Comparison of ENCODE assay signal across 22 cellular contexts in the genomic region with DNA sequence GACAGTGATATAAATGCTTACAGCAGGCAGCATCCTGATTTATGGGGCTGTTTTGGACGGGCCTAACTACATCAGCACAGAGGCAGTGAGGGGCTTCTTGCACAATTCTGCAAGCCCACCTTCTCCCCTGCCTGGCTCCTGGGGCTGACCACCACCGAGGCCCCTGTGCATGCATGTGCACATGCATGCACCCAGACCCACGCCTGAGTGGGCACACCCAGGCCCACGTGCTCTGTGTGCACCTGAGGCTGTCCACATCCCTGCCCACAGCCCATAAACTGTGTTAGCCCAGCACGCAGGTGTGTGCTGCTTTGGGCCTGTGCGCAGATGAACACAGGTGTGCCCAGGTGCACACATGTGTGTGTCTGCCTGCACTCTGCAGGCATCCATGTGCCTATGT. TPM values are rescaled to one million over a fixed set of nuclear protein-coding genes. Genes with fewer than 3 reads are reported as not detected.
DNase-seq lines count a peak whose midpoint lies in the region; ATAC-seq, FAIRE-seq and TF ChIP-seq lines count a peak whose summit lies in the region.
"Had no signal": no experiment of that assay in that cellular context is flagged by ENCODE, and none has a peak within 500 bp of the region (broad histone marks: within the 10 kb centered on the region; RNA-seq: fewer than 3 reads in every experiment).

No MANE protein-coding gene starts in this region.

- no peak for FAIRE-seq in H1 (lab: Jason Lieb, UNC)
- FAIRE-seq: D721Med, G401.6, GM12878 had no signal

- H2BK120ac ChIP-seq in H1 (replicated peaks; ENCODE audit: low read depth, low read length) = no peak overlapping the region

- H3K4me1 ChIP-seq in cardiac muscle cell (ENCODE audit: low read depth) (peaks cover 44% of the 10 kb centered on the region), H1 (replicated peaks in 1 of 4; ENCODE audit: control insufficient read depth in 3 of 4, insufficient read depth in 4 of 4, low read length in 3 of 4) (peaks cover 12 to 34% (median 23%) of the 10 kb centered on the region in 4 experiments), spleen (peaks cover 7 to 99% (median 63%) of the 10 kb centered on the region in 6 donors)

- H4K5ac ChIP-seq in H1 (ENCODE audit: insufficient read length, low read depth, low read length) = no peak overlapping the region

- H3K14ac ChIP-seq in H1 (ENCODE audit: insufficient read length) = no peak overlapping the region

- H3K4ac ChIP-seq in H1 (replicated peaks; ENCODE audit: insufficient read length, low read depth, low read length) = no peak overlapping the region

- H2BK12ac ChIP-seq in H1 (ENCODE audit: low read depth, low read length) = no peak overlapping the region

- no peaks in the 10 kb centered on the region for H3K36me3 ChIP-seq in cardiac muscle cell
- peaks cover 14% of the 10 kb centered on the region; the same call in 1 of the 2 replicates for H3K36me3 ChIP-seq in KOPT-K1 (ENCODE audit: insufficient read depth, low read length)
- H3K36me3 ChIP-seq in H1 (ENCODE audit: control insufficient read depth in 2 of 4, insufficient read depth in 4 of 4, low read length in 3 of 4) = no peaks in the 10 kb centered on the region; a peak in 1 of 8 replicates
- H3K36me3 ChIP-seq in spleen = peaks cover 0 to 16% (median 0%) of the 10 kb centered on the region in 6 donors

- no peaks in the 10 kb centered on the region for H3K9me3 ChIP-seq in cardiac muscle cell (ENCODE audit: low read depth)
- no peaks in the 10 kb centered on the region for H3K9me3 ChIP-seq in KOPT-K1 (ENCODE audit: insufficient read depth, low read length, poor library complexity, severe bottlenecking)
- H3K9me3 ChIP-seq in H1 (ENCODE audit: insufficient read depth in 2 of 2, low read depth in 1 of 2, low read length in 1 of 2) = no peaks in the 10 kb centered on the region
- H3K9me3 ChIP-seq in spleen = no peaks in the 10 kb centered on the region

- no peak overlapping the region for H3K56ac ChIP-seq in H1 (replicated peaks; ENCODE audit: insufficient read length, low read depth, low read length)

- intact Hi-C loops in left cardiac atrium (cut with DNase I) (no loop called here), spleen (cut with DNase I; ENCODE audit: low total_unique reads) (no loop called here)

- no peak overlapping the region for H2BK20ac ChIP-seq in H1 (ENCODE audit: low read length)

- no peak overlapping the region for H4K8ac ChIP-seq in H1 (ENCODE audit: extremely low read depth, insufficient read depth, low read length)

- POLR2A ChIA-PET in H1 (lab: Charles Lee; ENCODE audit: partially characterized antibody) = no interaction called here

- 0 out of 2 replicates have a peak overlapping the region, but pooled peaks have one; percentile 9 for H3K18ac ChIP-seq in H1 (ENCODE audit: extremely low read depth, low read length)

- H2BK5ac ChIP-seq in H1 (ENCODE audit: low read depth, low read length) = peak overlapping the region; percentile 12; the same call in 1 of the 2 replicates

- TF ChIP-seq CTCF in cardiac muscle cell (IDR thresholded peaks at IDR 0.05; ENCODE audit: low read depth, low read length) (no peak), H1 (IDR thresholded peaks at IDR 0.05; ENCODE audit: control extremely low read depth in 1 of 3, insufficient read depth in 1 of 3, low read depth in 1 of 3, low read length in 3 of 3) (no peak), spleen (IDR thresholded peaks at IDR 0.05 in 8 of 11, conservative IDR thresholded peaks at IDR 0.05 in 3 of 11) (no peak)

- no peak overlapping the region for H3K4me2 ChIP-seq in H1 (ENCODE audit: insufficient read depth in 1 of 2, low read depth in 2 of 2, low read length in 2 of 2)
- H3K4me2 ChIP-seq: PC-9 had no signal

- no peaks in the 10 kb centered on the region; the same call in 1 of the 2 replicates for H3K23me2 ChIP-seq in H1 (ENCODE audit: low read depth, low read length)

- H2AFZ ChIP-seq in H1 (ENCODE audit: low read length) = no peak overlapping the region
- H2AFZ ChIP-seq: PC-9 had no signal

- peaks cover 53% of the 10 kb centered on the region for H3K79me1 ChIP-seq in H1 (ENCODE audit: low read depth, low read length)

- no peak overlapping the region for H3K23ac ChIP-seq in H1 (ENCODE audit: insufficient read length)

- no peak overlapping the region; a peak in 1 of 7 replicates for H3K9ac ChIP-seq in H1 (replicated peaks in 1 of 4; ENCODE audit: extremely low read depth in 1 of 4, low read depth in 3 of 4, low read length in 3 of 4)

- no peak for TF ChIP-seq EP300 in H1 (IDR thresholded peaks at IDR 0.05; ENCODE audit: borderline replicate concordance in 1 of 2, low read depth in 2 of 2, low read length in 2 of 2)

- peaks cover 25 to 30% of the 10 kb centered on the region in 2 experiments for H4K20me1 ChIP-seq in H1 (replicated peaks in 1 of 2; ENCODE audit: control insufficient read depth in 1 of 2, insufficient read depth in 2 of 2, low read length in 2 of 2)

- H2AK5ac ChIP-seq in H1 (ENCODE audit: low read depth, low read length) = 0 out of 2 replicates have a peak overlapping the region, but pooled peaks have one; percentile 83

- H3K4me3 ChIP-seq in cardiac muscle cell (no peak overlapping the region), H1 (ENCODE audit: extremely low read depth in 1 of 4, insufficient read depth in 2 of 4, low read depth in 3 of 4, low read length in 4 of 4) (no peak overlapping the region), spleen (no peak overlapping the region)
- H3K4me3 ChIP-seq: GM12878, PC-9 had no signal

- peaks cover 6 to 99% of the 10 kb centered on the region in 2 experiments; a peak in 3 of 4 replicates for H3K79me2 ChIP-seq in H1 (ENCODE audit: control insufficient read depth in 1 of 2, insufficient read depth in 2 of 2, low read length in 2 of 2)

- DNase-seq in cardiac muscle cell (ENCODE audit: low read depth in 1 of 2, low spot score in 1 of 2) = no peak
- no peak for DNase-seq in left cardiac atrium
- no peak for DNase-seq in H1 (ENCODE audit: low read depth in 1 of 2, low spot score in 2 of 2)
- peak; percentile 73 for DNase-seq in spleen
- DNase-seq in DMS153 treated with DMSO at 0.1 percent for 48 hours (lab: John Stamatoyannopoulos, UW; ENCODE audit: unreplicated experiment) = no peak
- DNase-seq: 8988T; ACHN; CD4-positive, alpha-beta T cell; GOT3; HCEC 1CT; NCI-H2029; NCI-H526; NCI-H82; NK-92 treated with Interleukin-12 subunit alpha and Interleukin-12 subunit beta, amount 100 ng/mL, for 24 hours; PC-9; SHP77 treated with DMSO at 0.1 percent for 48 hours had no signal

- H3K27me3 ChIP-seq in cardiac muscle cell = no peaks in the 10 kb centered on the region
- no peaks in the 10 kb centered on the region for H3K27me3 ChIP-seq in H1 (replicated peaks in 1 of 4; ENCODE audit: control insufficient read depth in 3 of 4, extremely low read depth in 1 of 4, insufficient read depth in 3 of 4, low read length in 3 of 4)
- peaks cover 0 to under 1% (median 0%) of the 10 kb centered on the region in 7 donors for H3K27me3 ChIP-seq in spleen (replicated peaks in 1 of 7)

- no peak for TF ChIP-seq RAD21 in H1 (IDR thresholded peaks at IDR 0.05 in 1 of 2, conservative IDR thresholded peaks at IDR 0.05 in 1 of 2; ENCODE audit: low read depth in 2 of 2, low read length in 2 of 2)

- CTCF ChIA-PET in H1 (lab: Charles Lee; ENCODE audit: partially characterized antibody) = interaction anchor here (1.1 to 3.3 kb wide), 4 partner anchors 10 to 86 kb away, joined by 4 to 16 read pairs (median 6); no protein-coding TSS in a partner anchor

- 88% methylated on average over 6 of the region's 6 CpGs; no CpG with 5 or more reads in 1 of the 2 experiments for WGBS in H1 (ENCODE audit: extremely low coverage in 1 of 2, insufficient coverage in 1 of 2, insufficient read length in 1 of 2, insufficient replicate concordance in 2 of 2, low coverage in 1 of 2, low lambda C conversion rate in 2 of 2, missing lambda C conversion rate in 1 of 2), 2 experiments
- 36 to 55% (median 47%) methylated on average over 2 to 6 of the region's 6 CpGs for WGBS in spleen, 5 donors

- no peak for ATAC-seq in left cardiac atrium
- no peak for ATAC-seq in HG03521 (IDR thresholded peaks at IDR 0.05; ENCODE audit: unreplicated experiment)
- ATAC-seq in HG02981 (IDR thresholded peaks at IDR 0.05; ENCODE audit: unreplicated experiment) = no peak
- ATAC-seq: GM12878 had no signal

- no peak overlapping the region for H4K91ac ChIP-seq in H1 (replicated peaks; ENCODE audit: insufficient read length, low read length)

- H3K27ac ChIP-seq in cardiac muscle cell (peak overlapping the region; percentile 6), KOPT-K1 (ENCODE audit: low read depth, low read length, poor library complexity, severe bottlenecking) (peak overlapping the region; percentile 36), H1 (ENCODE audit: low read depth, low read length) (no peak overlapping the region), spleen (no peak overlapping the region)
- H3K27ac ChIP-seq: PC-9 had no signal

- no peak for TF ChIP-seq POLR2A in H1 (IDR thresholded peaks at IDR 0.05; ENCODE audit: control extremely low read depth in 1 of 2, low read depth in 2 of 2, low read length in 2 of 2)
- no peak for TF ChIP-seq POLR2A in spleen (IDR thresholded peaks at IDR 0.05)

- H2BK15ac ChIP-seq in H1 (ENCODE audit: low read length) = no peak overlapping the region

TF ChIP-seq in H1, 55 proteins besides CTCF, POLR2A, EP300 and RAD21 (continues in another document):
- TF ChIP-seq ZNF274 (IDR thresholded peaks at IDR 0.05; ENCODE audit: borderline replicate concordance, extremely low read depth, low read length) (no peak), SIN3A (conservative IDR thresholded peaks at IDR 0.05 in 1 of 2, IDR thresholded peaks at IDR 0.05 in 1 of 2; ENCODE audit: low read depth in 1 of 2, low read length in 2 of 2) (no peak), SIX5 (IDR thresholded peaks at IDR 0.05; ENCODE audit: low read depth, low read length) (no peak)
- TF ChIP-seq, protein P1, sequence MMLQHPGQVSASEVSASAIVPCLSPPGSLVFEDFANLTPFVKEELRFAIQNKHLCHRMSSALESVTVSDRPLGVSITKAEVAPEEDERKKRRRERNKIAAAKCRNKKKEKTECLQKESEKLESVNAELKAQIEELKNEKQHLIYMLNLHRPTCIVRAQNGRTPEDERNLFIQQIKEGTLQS (IDR thresholded peaks at IDR 0.05; ENCODE audit: insufficient read depth, low read depth, low read length) = no peak

RNA-seq across cellular contexts. Expression of gene ZMIZ1, which starts 40.0 kb away (rescaled TPM):
- total RNA-seq in cardiac muscle cell (57.1 and 78.8 TPM in 2 replicates), left cardiac atrium (10 to 100 TPM; 51.4 to 58.0 TPM), spleen (100 to 1,000 TPM; 117 to 210 (median 129) TPM)
- polyA plus RNA-seq in cardiac muscle cell (48.2 and 57.7 TPM in 2 replicates), H1 (2011; rRNA removed) (8.1 and 17.1 TPM in 2 replicates), spleen (10 to 100 TPM; 10.7 to 29.7 (median 11.8) TPM)
- total RNA-seq in H1 (2021; fragmentation: NEBNext Ultra II Directional; extraction: Animal tissue kit (Norgen Biotek cat#: 25700)) = 28.0 and 29.7 TPM in 2 replicates
- polyA plus RNA-seq in H1 (2011; cell fraction: cytosol; rRNA removed) = 7.4 TPM
- polyA plus RNA-seq in H1 (2011; cell fraction: nucleus; rRNA removed) = 33.0 TPM
- 17.4 to 25.1 TPM (median 23.6 TPM) in 4 replicates for polyA plus RNA-seq in H1 (2012, experiment 1 of 2)
- polyA plus RNA-seq in H1 (2012, experiment 2 of 2) = 13.4 TPM
- polyA plus RNA-seq in H1 (2013, experiment 1 of 2) = 11.4 TPM
- polyA plus RNA-seq in H1 (2013, experiment 2 of 2) = 10.1 TPM
- 9.1 and 16.3 TPM in 2 replicates for polyA minus RNA-seq in H1 (2011; rRNA and poly(A)+ RNA removed)
- 19.2 TPM for polyA minus RNA-seq in H1 (2011; cell fraction: cytosol; rRNA and poly(A)+ RNA removed)
- polyA minus RNA-seq in H1 (2011; cell fraction: nucleus; rRNA and poly(A)+ RNA removed) = 24.4 TPM

Comparison
In these comparisons a context has a peak if more than half of its experiments do, and no peak if none do; other contexts are left out.
1. H3K27ac ChIP-seq: peak in cardiac muscle cell (single experiment) and KOPT-K1 (single experiment); none in H1 (single experiment) and spleen (0 of 8).